29 cellular contexts compared by ENCODE assay signal in the genomic region with DNA sequence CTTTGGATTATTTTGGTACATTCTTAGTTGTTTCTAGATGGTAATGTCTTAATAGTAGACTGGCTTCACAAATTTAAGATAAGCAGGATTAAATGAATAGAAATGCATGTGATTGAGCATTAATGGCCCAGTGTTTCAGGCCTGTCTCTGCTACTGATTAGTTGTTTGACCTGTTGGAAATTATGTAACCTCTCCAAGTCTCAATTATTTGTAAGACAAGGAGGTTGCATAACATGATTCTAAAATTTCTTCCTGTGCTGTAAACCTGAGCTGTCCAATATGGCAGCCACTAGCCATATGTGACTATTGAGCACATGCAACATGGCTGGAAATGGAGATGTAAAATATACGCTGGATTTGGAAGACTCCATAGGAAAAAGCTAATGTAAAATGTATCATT.
"Had no signal": no experiment of that assay in that cellular context is flagged by ENCODE, and none has a peak within 500 bp of the region (broad histone marks: within the 10 kb centered on the region; RNA-seq: fewer than 3 reads in every experiment).

No MANE protein-coding gene starts in this region.

- DNase-seq: naive B cell; naive thymus-derived CD8-positive, alpha-beta T cell; nephron progenitor cell; nucleus accumbens; pancreas; retina; right cardiac atrium; right lobe of liver; sigmoid colon; small intestine; stimulated activated CD4-positive, alpha-beta T cell treated with anti-CD3 and anti-CD28 coated beads, Interleukin-15, amount 100 ng/mL, for 24 hours; stimulated activated CD4-positive, alpha-beta T cell treated with anti-CD3 and anti-CD28 coated beads, Interleukin-2, amount 100 ng/mL, for 24 hours; stimulated activated CD4-positive, alpha-beta T cell treated with anti-CD3 and anti-CD28 coated beads, Interleukin-2, amount 100 ng/mL, for 48 hours; stimulated activated CD4-positive, alpha-beta T cell treated with anti-CD3 and anti-CD28 coated beads, Interleukin-4, amount 100 ng/mL, for 24 hours; stimulated activated naive B cell treated with anti-CD40 and anti-IgM and Interleukin-4, amounts not matched to agents 10 μg/mL and 1 μg/mL and 100 μg/mL, for 72 hours; stimulated activated naive CD4-positive, alpha-beta T cell treated with Interleukin-2 at 50 U/mL for 16 hours; stomach; thyroid gland; trophoblast cell; upper lobe of left lung; uterus had no signal

- ATAC-seq: naive thymus-derived CD8-positive, alpha-beta T cell; natural killer cell treated with Interleukin-12 subunit alpha and Interleukin-12 subunit beta and Interleukin-15 and Interleukin-18, amount 100 ng/mL, for 72 hours; pancreas; right cardiac atrium; right lobe of liver; stimulated activated effector memory CD8-positive, alpha-beta T cell treated with anti-CD3 and anti-CD28 coated beads, Interleukin-12 subunit alpha, Interleukin-12 subunit beta, amount 100 ng/mL, for 72 hours; stimulated activated naive B cell treated with anti-CD40 and anti-IgM and Interleukin-4, amounts not matched to agents 10 μg/mL and 1 μg/mL and 100 μg/mL, for 72 hours had no signal

- H3K4me1 Mint-ChIP-seq: naive thymus-derived CD8-positive, alpha-beta T cell; stimulated activated effector memory CD8-positive, alpha-beta T cell treated with anti-CD3 and anti-CD28 coated beads, Interleukin-12 subunit alpha, Interleukin-12 subunit beta, amount 100 ng/mL, for 72 hours had no signal

- H3K27me3 Mint-ChIP-seq: naive B cell; stimulated activated naive CD8-positive, alpha-beta T cell treated with anti-CD3 and anti-CD28 coated beads, Interleukin-15, Interleukin-2, amounts not matched to agents 100 ng/mL and 50 ng/mL, for 24 hours had no signal

- H3K4me1 ChIP-seq: prostate gland, uterus had no signal

- H3K36me3 ChIP-seq: neutrophil, pancreas, prostate gland, right lobe of liver, sigmoid colon, stomach, thoracic aorta, thyroid gland, tibial nerve, upper lobe of left lung, uterus had no signal

- H3K36me3 Mint-ChIP-seq: naive thymus-derived CD8-positive, alpha-beta T cell; natural killer cell treated with Interleukin-12 subunit alpha and Interleukin-12 subunit beta and Interleukin-15 and Interleukin-18, amount 100 ng/mL, for 72 hours; stimulated activated effector memory CD8-positive, alpha-beta T cell treated with anti-CD3 and anti-CD28 coated beads, Interleukin-12 subunit alpha, Interleukin-12 subunit beta, amount 100 ng/mL, for 72 hours; stimulated activated naive B cell treated with anti-CD40 and anti-IgM and Interleukin-4, amounts not matched to agents 10 μg/mL and 1 μg/mL and 100 μg/mL, for 72 hours had no signal

- H3K4me3 Mint-ChIP-seq: naive B cell; naive thymus-derived CD8-positive, alpha-beta T cell; natural killer cell treated with Interleukin-12 subunit alpha and Interleukin-12 subunit beta and Interleukin-15 and Interleukin-18, amount 100 ng/mL, for 72 hours; nephron progenitor cell; neural crest cell; stimulated activated effector memory CD8-positive, alpha-beta T cell treated with anti-CD3 and anti-CD28 coated beads, Interleukin-12 subunit alpha, Interleukin-12 subunit beta, amount 100 ng/mL, for 72 hours; stimulated activated naive B cell treated with anti-CD40 and anti-IgM and Interleukin-4, amounts not matched to agents 10 μg/mL and 1 μg/mL and 100 μg/mL, for 72 hours; stimulated activated naive CD8-positive, alpha-beta T cell treated with anti-CD3 and anti-CD28 coated beads, Interleukin-15, Interleukin-2, amounts not matched to agents 100 ng/mL and 50 ng/mL, for 24 hours had no signal

- H3K4me3 ChIP-seq: pancreas, prostate gland, right lobe of liver, sigmoid colon, stomach, thoracic aorta, thyroid gland, tibial nerve, upper lobe of left lung, uterus had no signal

- H3K27ac ChIP-seq: neutrophil, pancreas, prostate gland, right lobe of liver, sigmoid colon, stomach, thoracic aorta, thyroid gland, tibial nerve, upper lobe of left lung, uterus had no signal

- H3K27me3 ChIP-seq: neutrophil, pancreas, right lobe of liver, sigmoid colon, stomach, thyroid gland, tibial nerve, upper lobe of left lung, uterus had no signal

- H3K9me3 ChIP-seq: neutrophil, pancreas, prostate gland, right lobe of liver, sigmoid colon, stomach, thoracic aorta, thyroid gland, tibial nerve, upper lobe of left lung, uterus had no signal

- H3K27ac Mint-ChIP-seq: naive B cell; naive thymus-derived CD8-positive, alpha-beta T cell; natural killer cell treated with Interleukin-12 subunit alpha and Interleukin-12 subunit beta and Interleukin-15 and Interleukin-18, amount 100 ng/mL, for 72 hours; stimulated activated effector memory CD8-positive, alpha-beta T cell treated with anti-CD3 and anti-CD28 coated beads, Interleukin-12 subunit alpha, Interleukin-12 subunit beta, amount 100 ng/mL, for 72 hours; stimulated activated naive B cell treated with anti-CD40 and anti-IgM and Interleukin-4, amounts not matched to agents 10 μg/mL and 1 μg/mL and 100 μg/mL, for 72 hours; stimulated activated naive CD8-positive, alpha-beta T cell treated with anti-CD3 and anti-CD28 coated beads, Interleukin-15, Interleukin-2, amounts not matched to agents 100 ng/mL and 50 ng/mL, for 24 hours had no signal

- H3K9me3 Mint-ChIP-seq: natural killer cell treated with Interleukin-12 subunit alpha and Interleukin-12 subunit beta and Interleukin-15 and Interleukin-18, amount 100 ng/mL, for 72 hours; neural crest cell; stimulated activated effector memory CD8-positive, alpha-beta T cell treated with anti-CD3 and anti-CD28 coated beads, Interleukin-12 subunit alpha, Interleukin-12 subunit beta, amount 100 ng/mL, for 72 hours; stimulated activated naive CD8-positive, alpha-beta T cell treated with anti-CD3 and anti-CD28 coated beads, Interleukin-15, Interleukin-2, amounts not matched to agents 100 ng/mL and 50 ng/mL, for 24 hours had no signal
